1 cellular context compared by ENCODE assay signal in the genomic region with DNA sequence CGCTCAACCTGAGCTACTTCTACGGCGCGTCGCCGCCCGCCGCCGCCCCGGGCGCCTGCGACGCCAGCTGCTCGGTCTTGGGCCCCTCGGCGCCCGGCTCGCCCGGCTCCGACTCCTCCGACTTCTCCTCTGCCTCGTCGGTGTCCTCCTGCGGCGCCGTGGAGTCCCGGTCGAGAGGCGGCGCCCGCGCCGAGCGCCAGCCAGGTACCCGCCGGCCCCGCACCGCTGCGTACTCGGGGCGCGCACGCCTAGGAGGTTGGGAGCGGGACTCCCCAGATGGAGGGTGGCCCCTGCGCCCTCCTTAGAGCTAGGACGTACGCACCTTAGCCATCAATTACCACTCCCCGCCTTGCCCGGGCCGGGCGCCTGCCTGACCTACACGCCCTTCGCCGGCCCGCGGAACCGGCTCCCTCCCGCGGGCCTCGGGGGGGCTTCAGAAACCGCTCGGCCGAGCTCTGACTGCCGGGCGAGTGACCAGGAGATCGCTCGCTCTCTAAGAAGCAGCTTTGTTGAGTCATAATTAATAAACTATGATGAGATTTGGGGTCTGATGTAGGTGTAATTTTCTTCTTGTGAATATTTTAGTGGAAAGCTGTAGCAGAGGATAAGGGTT.
TF ChIP-seq lines count a peak whose summit lies in the region.

No MANE protein-coding gene starts in this region.

TF ChIP-seq in HepG2, 621 proteins besides CTCF, POLR2A, EP300 and RAD21 (continued from another document and continues in another):
- TF ChIP-seq, protein P1, sequence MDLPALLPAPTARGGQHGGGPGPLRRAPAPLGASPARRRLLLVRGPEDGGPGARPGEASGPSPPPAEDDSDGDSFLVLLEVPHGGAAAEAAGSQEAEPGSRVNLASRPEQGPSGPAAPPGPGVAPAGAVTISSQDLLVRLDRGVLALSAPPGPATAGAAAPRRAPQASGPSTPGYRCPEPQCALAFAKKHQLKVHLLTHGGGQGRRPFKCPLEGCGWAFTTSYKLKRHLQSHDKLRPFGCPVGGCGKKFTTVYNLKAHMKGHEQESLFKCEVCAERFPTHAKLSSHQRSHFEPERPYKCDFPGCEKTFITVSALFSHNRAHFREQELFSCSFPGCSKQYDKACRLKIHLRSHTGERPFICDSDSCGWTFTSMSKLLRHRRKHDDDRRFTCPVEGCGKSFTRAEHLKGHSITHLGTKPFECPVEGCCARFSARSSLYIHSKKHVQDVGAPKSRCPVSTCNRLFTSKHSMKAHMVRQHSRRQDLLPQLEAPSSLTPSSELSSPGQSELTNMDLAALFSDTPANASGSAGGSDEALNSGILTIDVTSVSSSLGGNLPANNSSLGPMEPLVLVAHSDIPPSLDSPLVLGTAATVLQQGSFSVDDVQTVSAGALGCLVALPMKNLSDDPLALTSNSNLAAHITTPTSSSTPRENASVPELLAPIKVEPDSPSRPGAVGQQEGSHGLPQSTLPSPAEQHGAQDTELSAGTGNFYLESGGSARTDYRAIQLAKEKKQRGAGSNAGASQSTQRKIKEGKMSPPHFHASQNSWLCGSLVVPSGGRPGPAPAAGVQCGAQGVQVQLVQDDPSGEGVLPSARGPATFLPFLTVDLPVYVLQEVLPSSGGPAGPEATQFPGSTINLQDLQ (CRISPR knock-in tag; IDR thresholded peaks at IDR 0.05): peak; percentile 21
- TF ChIP-seq, protein P2, sequence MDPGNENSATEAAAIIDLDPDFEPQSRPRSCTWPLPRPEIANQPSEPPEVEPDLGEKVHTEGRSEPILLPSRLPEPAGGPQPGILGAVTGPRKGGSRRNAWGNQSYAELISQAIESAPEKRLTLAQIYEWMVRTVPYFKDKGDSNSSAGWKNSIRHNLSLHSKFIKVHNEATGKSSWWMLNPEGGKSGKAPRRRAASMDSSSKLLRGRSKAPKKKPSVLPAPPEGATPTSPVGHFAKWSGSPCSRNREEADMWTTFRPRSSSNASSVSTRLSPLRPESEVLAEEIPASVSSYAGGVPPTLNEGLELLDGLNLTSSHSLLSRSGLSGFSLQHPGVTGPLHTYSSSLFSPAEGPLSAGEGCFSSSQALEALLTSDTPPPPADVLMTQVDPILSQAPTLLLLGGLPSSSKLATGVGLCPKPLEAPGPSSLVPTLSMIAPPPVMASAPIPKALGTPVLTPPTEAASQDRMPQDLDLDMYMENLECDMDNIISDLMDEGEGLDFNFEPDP (CRISPR knock-in tag; conservative IDR thresholded peaks at IDR 0.05): no peak
- TF ChIP-seq ZSCAN25 (CRISPR knock-in tag; IDR thresholded peaks at IDR 0.05) (no peak), U2AF1 (optimal IDR thresholded peaks at IDR 0.05; ENCODE audit: low read depth, low read length) (peak; percentile 22), ZNF567 (CRISPR knock-in tag; IDR thresholded peaks at IDR 0.05; ENCODE audit: borderline replicate concordance) (no peak), NRL (CRISPR knock-in tag; IDR thresholded peaks at IDR 0.05; ENCODE audit: borderline replicate concordance) (no peak), ESRRA (CRISPR knock-in tag; IDR thresholded peaks at IDR 0.05; ENCODE audit: low read depth) (no peak), ZNF792 (CRISPR knock-in tag; IDR thresholded peaks at IDR 0.05) (no peak), NONO (IDR thresholded peaks at IDR 0.05) (no peak), NONO (CRISPR knock-in tag; conservative IDR thresholded peaks at IDR 0.05) (0 out of 2 replicates have a peak, but pooled peaks have one; percentile 8), PHF21A (CRISPR knock-in tag; IDR thresholded peaks at IDR 0.05) (no peak), SNRNP70 (IDR thresholded peaks at IDR 0.05; ENCODE audit: low read depth, low read length) (no peak), ZNF737 (CRISPR knock-in tag; IDR thresholded peaks at IDR 0.05; ENCODE audit: borderline replicate concordance) (no peak), MBD4 (IDR thresholded peaks at IDR 0.05; ENCODE audit: borderline replicate concordance, low read length) (no peak), ZNF766 (CRISPR knock-in tag; IDR thresholded peaks at IDR 0.05; ENCODE audit: borderline replicate concordance) (no peak; the same call in 1 of the 2 replicates), YEATS2 (CRISPR knock-in tag; IDR thresholded peaks at IDR 0.05; ENCODE audit: borderline replicate concordance) (no peak), ZNF17 (CRISPR knock-in tag; IDR thresholded peaks at IDR 0.05) (no peak), PBX3 (CRISPR knock-in tag; IDR thresholded peaks at IDR 0.05; ENCODE audit: borderline replicate concordance) (0 out of 2 replicates have a peak, but pooled peaks have one; percentile 4), NFE2 (CRISPR knock-in tag; IDR thresholded peaks at IDR 0.05) (no peak), HNF4A (CRISPR knock-in tag; IDR thresholded peaks at IDR 0.05) (no peak), PATZ1 (CRISPR knock-in tag; IDR thresholded peaks at IDR 0.05) (peak; percentile 38; the same call in 1 of the 2 replicates), JUNB (CRISPR knock-in tag; IDR thresholded peaks at IDR 0.05; ENCODE audit: borderline replicate concordance) (no peak), ZNF512B (CRISPR knock-in tag; IDR thresholded peaks at IDR 0.05; ENCODE audit: borderline replicate concordance) (0 out of 2 replicates have a peak, but pooled peaks have one; percentile 18), ZKSCAN5 (CRISPR knock-in tag; IDR thresholded peaks at IDR 0.05) (no peak), RFX1 (IDR thresholded peaks at IDR 0.05) (no peak), RBFOX2 (IDR thresholded peaks at IDR 0.05; ENCODE audit: low read depth, low read length) (peak; percentile 87), TBL1XR1 (IDR thresholded peaks at IDR 0.05; ENCODE audit: borderline replicate concordance, low read length, partially characterized antibody) (no peak), ERF (CRISPR knock-in tag; IDR thresholded peaks at IDR 0.05) (0 out of 2 replicates have a peak, but pooled peaks have one; percentile 1), GTF3A (CRISPR knock-in tag; conservative IDR thresholded peaks at IDR 0.05) (no peak), TP53 (CRISPR knock-in tag; conservative IDR thresholded peaks at IDR 0.05) (no peak), ZNF773 (CRISPR knock-in tag; IDR thresholded peaks at IDR 0.05; ENCODE audit: borderline replicate concordance) (no peak)
- TF ChIP-seq, protein P3, sequence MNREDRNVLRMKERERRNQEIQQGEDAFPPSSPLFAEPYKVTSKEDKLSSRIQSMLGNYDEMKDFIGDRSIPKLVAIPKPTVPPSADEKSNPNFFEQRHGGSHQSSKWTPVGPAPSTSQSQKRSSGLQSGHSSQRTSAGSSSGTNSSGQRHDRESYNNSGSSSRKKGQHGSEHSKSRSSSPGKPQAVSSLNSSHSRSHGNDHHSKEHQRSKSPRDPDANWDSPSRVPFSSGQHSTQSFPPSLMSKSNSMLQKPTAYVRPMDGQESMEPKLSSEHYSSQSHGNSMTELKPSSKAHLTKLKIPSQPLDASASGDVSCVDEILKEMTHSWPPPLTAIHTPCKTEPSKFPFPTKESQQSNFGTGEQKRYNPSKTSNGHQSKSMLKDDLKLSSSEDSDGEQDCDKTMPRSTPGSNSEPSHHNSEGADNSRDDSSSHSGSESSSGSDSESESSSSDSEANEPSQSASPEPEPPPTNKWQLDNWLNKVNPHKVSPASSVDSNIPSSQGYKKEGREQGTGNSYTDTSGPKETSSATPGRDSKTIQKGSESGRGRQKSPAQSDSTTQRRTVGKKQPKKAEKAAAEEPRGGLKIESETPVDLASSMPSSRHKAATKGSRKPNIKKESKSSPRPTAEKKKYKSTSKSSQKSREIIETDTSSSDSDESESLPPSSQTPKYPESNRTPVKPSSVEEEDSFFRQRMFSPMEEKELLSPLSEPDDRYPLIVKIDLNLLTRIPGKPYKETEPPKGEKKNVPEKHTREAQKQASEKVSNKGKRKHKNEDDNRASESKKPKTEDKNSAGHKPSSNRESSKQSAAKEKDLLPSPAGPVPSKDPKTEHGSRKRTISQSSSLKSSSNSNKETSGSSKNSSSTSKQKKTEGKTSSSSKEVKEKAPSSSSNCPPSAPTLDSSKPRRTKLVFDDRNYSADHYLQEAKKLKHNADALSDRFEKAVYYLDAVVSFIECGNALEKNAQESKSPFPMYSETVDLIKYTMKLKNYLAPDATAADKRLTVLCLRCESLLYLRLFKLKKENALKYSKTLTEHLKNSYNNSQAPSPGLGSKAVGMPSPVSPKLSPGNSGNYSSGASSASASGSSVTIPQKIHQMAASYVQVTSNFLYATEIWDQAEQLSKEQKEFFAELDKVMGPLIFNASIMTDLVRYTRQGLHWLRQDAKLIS (CRISPR knock-in tag; IDR thresholded peaks at IDR 0.05): no peak
- TF ChIP-seq, protein P4, sequence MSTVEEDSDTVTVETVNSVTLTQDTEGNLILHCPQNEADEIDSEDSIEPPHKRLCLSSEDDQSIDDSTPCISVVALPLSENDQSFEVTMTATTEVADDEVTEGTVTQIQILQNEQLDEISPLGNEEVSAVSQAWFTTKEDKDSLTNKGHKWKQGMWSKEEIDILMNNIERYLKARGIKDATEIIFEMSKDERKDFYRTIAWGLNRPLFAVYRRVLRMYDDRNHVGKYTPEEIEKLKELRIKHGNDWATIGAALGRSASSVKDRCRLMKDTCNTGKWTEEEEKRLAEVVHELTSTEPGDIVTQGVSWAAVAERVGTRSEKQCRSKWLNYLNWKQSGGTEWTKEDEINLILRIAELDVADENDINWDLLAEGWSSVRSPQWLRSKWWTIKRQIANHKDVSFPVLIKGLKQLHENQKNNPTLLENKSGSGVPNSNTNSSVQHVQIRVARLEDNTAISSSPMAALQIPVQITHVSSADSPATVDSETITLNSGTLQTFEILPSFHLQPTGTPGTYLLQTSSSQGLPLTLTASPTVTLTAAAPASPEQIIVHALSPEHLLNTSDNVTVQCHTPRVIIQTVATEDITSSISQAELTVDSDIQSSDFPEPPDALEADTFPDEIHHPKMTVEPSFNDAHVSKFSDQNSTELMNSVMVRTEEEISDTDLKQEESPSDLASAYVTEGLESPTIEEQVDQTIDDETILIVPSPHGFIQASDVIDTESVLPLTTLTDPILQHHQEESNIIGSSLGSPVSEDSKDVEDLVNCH (CRISPR knock-in tag; IDR thresholded peaks at IDR 0.05): no peak
- TF ChIP-seq, protein P5, sequence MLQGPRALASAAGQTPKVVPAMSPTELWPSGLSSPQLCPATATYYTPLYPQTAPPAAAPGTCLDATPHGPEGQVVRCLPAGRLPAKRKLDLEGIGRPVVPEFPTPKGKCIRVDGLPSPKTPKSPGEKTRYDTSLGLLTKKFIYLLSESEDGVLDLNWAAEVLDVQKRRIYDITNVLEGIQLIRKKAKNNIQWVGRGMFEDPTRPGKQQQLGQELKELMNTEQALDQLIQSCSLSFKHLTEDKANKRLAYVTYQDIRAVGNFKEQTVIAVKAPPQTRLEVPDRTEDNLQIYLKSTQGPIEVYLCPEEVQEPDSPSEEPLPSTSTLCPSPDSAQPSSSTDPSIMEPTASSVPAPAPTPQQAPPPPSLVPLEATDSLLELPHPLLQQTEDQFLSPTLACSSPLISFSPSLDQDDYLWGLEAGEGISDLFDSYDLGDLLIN (CRISPR knock-in tag; IDR thresholded peaks at IDR 0.05; ENCODE audit: borderline replicate concordance): no peak; the same call in 1 of the 2 replicates
- TF ChIP-seq, protein P6, sequence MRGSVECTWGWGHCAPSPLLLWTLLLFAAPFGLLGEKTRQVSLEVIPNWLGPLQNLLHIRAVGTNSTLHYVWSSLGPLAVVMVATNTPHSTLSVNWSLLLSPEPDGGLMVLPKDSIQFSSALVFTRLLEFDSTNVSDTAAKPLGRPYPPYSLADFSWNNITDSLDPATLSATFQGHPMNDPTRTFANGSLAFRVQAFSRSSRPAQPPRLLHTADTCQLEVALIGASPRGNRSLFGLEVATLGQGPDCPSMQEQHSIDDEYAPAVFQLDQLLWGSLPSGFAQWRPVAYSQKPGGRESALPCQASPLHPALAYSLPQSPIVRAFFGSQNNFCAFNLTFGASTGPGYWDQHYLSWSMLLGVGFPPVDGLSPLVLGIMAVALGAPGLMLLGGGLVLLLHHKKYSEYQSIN (CRISPR knock-in tag; IDR thresholded peaks at IDR 0.05; ENCODE audit: borderline replicate concordance): no peak
- TF ChIP-seq, protein P7, sequence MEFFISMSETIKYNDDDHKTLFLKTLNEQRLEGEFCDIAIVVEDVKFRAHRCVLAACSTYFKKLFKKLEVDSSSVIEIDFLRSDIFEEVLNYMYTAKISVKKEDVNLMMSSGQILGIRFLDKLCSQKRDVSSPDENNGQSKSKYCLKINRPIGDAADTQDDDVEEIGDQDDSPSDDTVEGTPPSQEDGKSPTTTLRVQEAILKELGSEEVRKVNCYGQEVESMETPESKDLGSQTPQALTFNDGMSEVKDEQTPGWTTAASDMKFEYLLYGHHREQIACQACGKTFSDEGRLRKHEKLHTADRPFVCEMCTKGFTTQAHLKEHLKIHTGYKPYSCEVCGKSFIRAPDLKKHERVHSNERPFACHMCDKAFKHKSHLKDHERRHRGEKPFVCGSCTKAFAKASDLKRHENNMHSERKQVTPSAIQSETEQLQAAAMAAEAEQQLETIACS (CRISPR knock-in tag; IDR thresholded peaks at IDR 0.05): no peak
